1 cellular context compared by ENCODE assay signal in the genomic region with DNA sequence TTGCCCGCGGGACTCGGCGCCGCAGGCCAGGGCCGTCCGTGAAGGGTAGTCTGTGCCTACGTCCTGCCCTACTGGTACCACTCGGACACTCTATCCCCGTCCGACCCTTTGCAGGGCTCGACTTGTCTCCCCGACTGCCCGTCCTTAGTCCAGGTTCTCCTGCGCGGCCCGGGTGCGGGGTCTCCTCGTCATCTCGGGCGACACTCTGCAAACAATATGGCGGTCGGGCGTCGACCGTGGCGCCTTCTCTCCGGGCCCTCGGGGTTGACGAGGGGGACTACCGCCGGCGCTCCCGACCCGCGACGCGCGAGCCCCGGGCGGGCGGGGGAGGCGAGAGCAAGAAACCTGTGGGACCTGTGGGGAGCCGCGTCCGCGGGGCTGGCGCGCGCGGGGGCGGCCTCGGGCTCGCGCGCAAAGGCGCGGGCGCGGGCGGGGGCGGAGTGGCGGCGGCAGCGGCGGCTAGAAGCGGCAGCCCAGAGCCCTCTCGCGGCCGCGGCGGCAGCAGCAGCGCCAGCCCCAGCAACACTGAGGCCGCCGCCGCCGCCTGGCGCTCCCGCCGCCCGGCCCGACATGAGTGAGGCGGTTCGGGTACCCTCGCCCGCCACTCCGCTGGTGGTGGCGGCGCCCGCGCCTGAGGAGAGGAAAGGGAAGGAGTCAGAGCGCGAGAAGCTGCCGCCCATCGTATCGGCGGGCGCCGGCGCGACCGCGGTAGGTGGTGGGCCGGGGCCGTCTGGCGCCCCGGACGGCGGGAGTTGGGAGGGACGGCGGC.
TF ChIP-seq lines count a peak whose summit lies in the region.

A gene with protein sequence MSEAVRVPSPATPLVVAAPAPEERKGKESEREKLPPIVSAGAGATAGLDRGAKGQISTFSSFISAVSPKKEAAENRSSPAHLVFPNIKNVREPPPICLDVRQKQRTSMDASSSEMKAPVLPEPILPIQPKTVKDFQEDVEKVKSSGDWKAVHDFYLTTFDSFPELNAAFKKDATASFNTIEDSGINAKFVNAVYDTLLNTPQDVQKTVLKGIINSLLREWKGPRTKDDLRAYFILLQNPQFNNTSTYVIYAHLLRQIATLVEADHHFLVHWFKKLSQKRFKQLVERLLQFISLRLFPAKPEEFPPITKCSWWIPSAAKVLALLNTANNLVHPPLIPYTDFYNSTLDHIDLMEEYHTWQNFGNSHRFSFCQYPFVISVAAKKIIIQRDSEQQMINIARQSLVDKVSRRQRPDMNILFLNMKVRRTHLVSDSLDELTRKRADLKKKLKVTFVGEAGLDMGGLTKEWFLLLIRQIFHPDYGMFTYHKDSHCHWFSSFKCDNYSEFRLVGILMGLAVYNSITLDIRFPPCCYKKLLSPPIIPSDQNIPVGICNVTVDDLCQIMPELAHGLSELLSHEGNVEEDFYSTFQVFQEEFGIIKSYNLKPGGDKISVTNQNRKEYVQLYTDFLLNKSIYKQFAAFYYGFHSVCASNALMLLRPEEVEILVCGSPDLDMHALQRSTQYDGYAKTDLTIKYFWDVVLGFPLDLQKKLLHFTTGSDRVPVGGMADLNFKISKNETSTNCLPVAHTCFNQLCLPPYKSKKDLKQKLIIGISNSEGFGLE (plus strand): TSS at position 476 of the 769 bp plus-strand sequence. CDS start 95 bp downstream, at position 571.

TF ChIP-seq in H1, 55 proteins besides CTCF, POLR2A, EP300 and RAD21:
- TF ChIP-seq BACH1 (IDR thresholded peaks at IDR 0.05; ENCODE audit: low read length) (0 out of 2 replicates have a peak, but pooled peaks have one; percentile 23), CREB1 (IDR thresholded peaks at IDR 0.05) (peak; percentile 95), RFX5 (IDR thresholded peaks at IDR 0.05; ENCODE audit: borderline replicate concordance, low read depth, low read length) (no peak), NRF1 (IDR thresholded peaks at IDR 0.05; ENCODE audit: low read depth, low read length) (no peak), POLR2AphosphoS5 (IDR thresholded peaks at IDR 0.05; ENCODE audit: low read depth, low read length) (peak; percentile 88), EGR1 (IDR thresholded peaks at IDR 0.05; ENCODE audit: borderline replicate concordance, low read depth, low read length) (0 out of 2 replicates have a peak, but pooled peaks have one; percentile 70), RBBP5 (IDR thresholded peaks at IDR 0.05; ENCODE audit: borderline replicate concordance, low read depth, low read length) (peak; percentile 100; the same call in 1 of the 2 replicates), TBP (IDR thresholded peaks at IDR 0.05; ENCODE audit: low read depth, low read length) (peak; percentile 68), KDM4A (IDR thresholded peaks at IDR 0.05; ENCODE audit: low read depth, low read length, severe bottlenecking) (peak; percentile 70), TAF7 (optimal IDR thresholded peaks at IDR 0.05; ENCODE audit: borderline replicate concordance, low read depth, low read length) (peak; percentile 94), SRF (IDR thresholded peaks at IDR 0.05; ENCODE audit: low read depth, low read length) (0 out of 2 replicates have a peak, but pooled peaks have one; percentile 22), SP4 (IDR thresholded peaks at IDR 0.05; ENCODE audit: low read length) (no peak), TAF1 (IDR thresholded peaks at IDR 0.05; ENCODE audit: low read depth, low read length) (peak; percentile 95), ASH2L (IDR thresholded peaks at IDR 0.05; ENCODE audit: low read length) (peak; percentile 88), PHF8 (conservative IDR thresholded peaks at IDR 0.05; ENCODE audit: low read depth, low read length) (peak; percentile 82), YY1 (IDR thresholded peaks at IDR 0.05; ENCODE audit: low read depth, low read length) (peak; percentile 96)
- TF ChIP-seq, protein P1, sequence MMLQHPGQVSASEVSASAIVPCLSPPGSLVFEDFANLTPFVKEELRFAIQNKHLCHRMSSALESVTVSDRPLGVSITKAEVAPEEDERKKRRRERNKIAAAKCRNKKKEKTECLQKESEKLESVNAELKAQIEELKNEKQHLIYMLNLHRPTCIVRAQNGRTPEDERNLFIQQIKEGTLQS (IDR thresholded peaks at IDR 0.05; ENCODE audit: insufficient read depth, low read depth, low read length): 0 out of 2 replicates have a peak, but pooled peaks have one; percentile 21
- TF ChIP-seq, protein P2, sequence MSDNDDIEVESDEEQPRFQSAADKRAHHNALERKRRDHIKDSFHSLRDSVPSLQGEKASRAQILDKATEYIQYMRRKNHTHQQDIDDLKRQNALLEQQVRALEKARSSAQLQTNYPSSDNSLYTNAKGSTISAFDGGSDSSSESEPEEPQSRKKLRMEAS (IDR thresholded peaks at IDR 0.05): 0 out of 2 replicates have a peak, but pooled peaks have one; percentile 12
- TF ChIP-seq, protein P3, sequence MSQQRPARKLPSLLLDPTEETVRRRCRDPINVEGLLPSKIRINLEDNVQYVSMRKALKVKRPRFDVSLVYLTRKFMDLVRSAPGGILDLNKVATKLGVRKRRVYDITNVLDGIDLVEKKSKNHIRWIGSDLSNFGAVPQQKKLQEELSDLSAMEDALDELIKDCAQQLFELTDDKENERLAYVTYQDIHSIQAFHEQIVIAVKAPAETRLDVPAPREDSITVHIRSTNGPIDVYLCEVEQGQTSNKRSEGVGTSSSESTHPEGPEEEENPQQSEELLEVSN (IDR thresholded peaks at IDR 0.05): no peak
